1 cellular context compared by ENCODE assay signal in the genomic region with DNA sequence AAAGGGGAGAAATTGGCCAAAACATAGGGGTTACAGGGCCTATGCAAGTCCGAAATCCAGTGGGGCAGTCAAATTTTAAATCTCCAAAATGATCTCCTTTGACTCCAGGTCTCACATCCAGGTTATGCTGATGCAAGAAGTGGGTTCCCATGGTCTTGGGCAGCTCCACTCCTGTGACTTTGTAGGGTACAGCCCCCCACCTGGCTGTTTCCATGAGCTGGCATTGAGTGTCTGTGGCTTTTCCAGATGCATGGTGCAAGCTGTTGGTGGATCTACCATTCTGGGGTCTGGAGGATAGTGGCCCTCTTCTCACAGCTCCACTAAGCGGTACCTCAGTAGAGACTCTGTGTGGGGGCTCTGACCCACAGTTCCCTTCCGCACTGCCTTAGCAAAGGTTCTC. TPM values are rescaled to one million over a fixed set of nuclear protein-coding genes. Genes with fewer than 3 reads are reported as not detected.
"Had no signal": no experiment of that assay in that cellular context is flagged by ENCODE, and none has a peak within 500 bp of the region (broad histone marks: within the 10 kb centered on the region; RNA-seq: fewer than 3 reads in every experiment).

No MANE protein-coding gene starts in this region.

RNA-seq across cellular contexts. Expression of a gene that starts 54.2 kb away (rescaled TPM):
- total RNA-seq: GM12878 had no signal
- polyA plus RNA-seq: GM12878 had no signal
